Comparison of ENCODE assay signal across 13 cellular contexts in genomic region chr12:113276946-113277500, GRCh38.
"Had no signal": no experiment of that assay in that cellular context is flagged by ENCODE, and none has a peak within 500 bp of the region (broad histone marks: within the 10 kb centered on the region; RNA-seq: fewer than 3 reads in every experiment).

No MANE protein-coding gene starts in this region.

- DNase-seq: activated CD4-positive, alpha-beta T cell treated with anti-CD3 and anti-CD28 coated beads for 36 hours; activated CD4-positive, alpha-beta T cell treated with anti-CD3 and anti-CD28 coated beads, Interleukin-2, amount 50 U/mL, for 48 hours; activated naive CD8-positive, alpha-beta T cell treated with anti-CD3 and anti-CD28 coated beads, Interleukin-2, amount 50 U/mL, for 24 hours; dermis blood vessel endothelial cell; effector memory CD4-positive, alpha-beta T cell; heart right ventricle; immature natural killer cell; midbrain; stimulated activated CD4-positive, alpha-beta T cell treated with anti-CD3 and anti-CD28 coated beads, Interleukin-4, amount 100 ng/mL, for 4 hours; stimulated activated naive B cell treated with anti-CD40 and anti-IgM and Interleukin-4, amounts not matched to agents 10 μg/mL and 1 μg/mL and 100 μg/mL, for 72 hours had no signal

- H3K4me1 Mint-ChIP-seq: immature natural killer cell had no signal

- H3K4me3 Mint-ChIP-seq: activated CD4-positive, alpha-beta T cell treated with anti-CD3 and anti-CD28 coated beads for 36 hours; activated naive CD8-positive, alpha-beta T cell treated with anti-CD3 and anti-CD28 coated beads, Interleukin-2, amount 50 U/mL, for 24 hours; activated T-helper 1 cell treated with anti-CD3 and anti-CD28 coated beads, Interleukin-12 subunit alpha, Interleukin-12 subunit beta, Interleukin-2, Interleukin-4 antibody, amounts not matched to agents 30 ng/mL and 10 ng/mL and 1 ng/mL, durations not matched to agents 14 hours and 24 hours and 36 hours; immature natural killer cell; neural crest cell; stimulated activated naive B cell treated with anti-CD40 and anti-IgM and Interleukin-4, amounts not matched to agents 10 μg/mL and 1 μg/mL and 100 μg/mL, for 72 hours; T-helper 2 cell treated with Interferon-gamma antibody and Interleukin-4, amounts not matched to agents 5 μg/mL and 100 μg/mL, for 36 hours had no signal

- H3K27ac Mint-ChIP-seq: activated CD4-positive, alpha-beta T cell treated with anti-CD3 and anti-CD28 coated beads for 36 hours; activated naive CD8-positive, alpha-beta T cell treated with anti-CD3 and anti-CD28 coated beads, Interleukin-2, amount 50 U/mL, for 24 hours; activated T-helper 1 cell treated with anti-CD3 and anti-CD28 coated beads, Interleukin-12 subunit alpha, Interleukin-12 subunit beta, Interleukin-2, Interleukin-4 antibody, amounts not matched to agents 30 ng/mL and 10 ng/mL and 1 ng/mL, durations not matched to agents 14 hours and 24 hours and 36 hours; immature natural killer cell; T-helper 2 cell treated with Interferon-gamma antibody and Interleukin-4, amounts not matched to agents 5 μg/mL and 100 μg/mL, for 36 hours had no signal

- H3K9me3 Mint-ChIP-seq: activated naive CD8-positive, alpha-beta T cell treated with anti-CD3 and anti-CD28 coated beads, Interleukin-2, amount 50 U/mL, for 24 hours; activated T-helper 1 cell treated with anti-CD3 and anti-CD28 coated beads, Interleukin-12 subunit alpha, Interleukin-12 subunit beta, Interleukin-2, Interleukin-4 antibody, amounts not matched to agents 30 ng/mL and 10 ng/mL and 1 ng/mL, durations not matched to agents 14 hours and 24 hours and 36 hours; immature natural killer cell; neural crest cell; stimulated activated naive B cell treated with anti-CD40 and anti-IgM and Interleukin-4, amounts not matched to agents 10 μg/mL and 1 μg/mL and 100 μg/mL, for 72 hours; T-helper 2 cell treated with Interferon-gamma antibody and Interleukin-4, amounts not matched to agents 5 μg/mL and 100 μg/mL, for 36 hours had no signal

- H3K36me3 Mint-ChIP-seq: immature natural killer cell had no signal

- H3K27me3 Mint-ChIP-seq: activated CD4-positive, alpha-beta T cell treated with anti-CD3 and anti-CD28 coated beads for 36 hours; activated naive CD8-positive, alpha-beta T cell treated with anti-CD3 and anti-CD28 coated beads, Interleukin-2, amount 50 U/mL, for 24 hours; stimulated activated naive B cell treated with anti-CD40 and anti-IgM and Interleukin-4, amounts not matched to agents 10 μg/mL and 1 μg/mL and 100 μg/mL, for 72 hours had no signal
